Comparison of ENCODE assay signal across 12 cellular contexts in genomic region chr2:230738924-230739323, GRCh38. TPM values are rescaled to one million over a fixed set of nuclear protein-coding genes. Genes with fewer than 3 reads are reported as not detected.
A peak's percentile ranks its signal among the peaks of the same experiment; 100 is the strongest.
DNase-seq lines count a peak whose midpoint lies in the region; ATAC-seq and TF ChIP-seq lines count a peak whose summit lies in the region.
"Had no signal": no experiment of that assay in that cellular context is flagged by ENCODE, and none has a peak within 500 bp of the region (broad histone marks: within the 10 kb centered on the region; RNA-seq: fewer than 3 reads in every experiment).

No MANE protein-coding gene starts in this region.

- H3K27me3 ChIP-seq in PC-9 (ENCODE audit: insufficient read depth, low read depth) = no peaks in the 10 kb centered on the region
- H3K27me3 ChIP-seq in right lobe of liver = no peaks in the 10 kb centered on the region
- H3K27me3 ChIP-seq in thyroid gland = no peaks in the 10 kb centered on the region
- no peaks in the 10 kb centered on the region for H3K27me3 ChIP-seq in H9 (ENCODE audit: insufficient read depth, low read length)
- H3K27me3 ChIP-seq: neural progenitor cell had no signal

- H3K4ac ChIP-seq in H9 (ENCODE audit: low read depth, low read length) = no peak overlapping the region

- no peak overlapping the region for H2AFZ ChIP-seq in PC-9
- H2AFZ ChIP-seq in H9 (ENCODE audit: low read length) = no peak overlapping the region
- H2AFZ ChIP-seq: neural progenitor cell had no signal

- peaks cover 59% of the 10 kb centered on the region for H3K4me1 Mint-ChIP-seq in activated CD8-positive, alpha-beta memory T cell treated with anti-CD3 and anti-CD28 coated beads, Interleukin-2, amount 10 ng/mL, durations not matched to agents 7 days and 5 days
- H3K4me1 Mint-ChIP-seq in HFFc6 (ENCODE audit: low read depth) (peaks cover 44% of the 10 kb centered on the region), H9 (peaks cover 5 to 12% of the 10 kb centered on the region in 2 experiments; a peak in 3 of 4 replicates)

- no peak overlapping the region for H3K9ac ChIP-seq in H9 (ENCODE audit: extremely low read depth, insufficient read length, low read length)
- H3K9ac ChIP-seq: neural progenitor cell had no signal

- no peak overlapping the region for H3K14ac ChIP-seq in H9 (ENCODE audit: insufficient read depth, low read length)

- no peak overlapping the region for H2BK15ac ChIP-seq in H9 (ENCODE audit: low read depth, low read length)

- H4K91ac ChIP-seq in H9 (ENCODE audit: insufficient read length, low read depth, low read length) = no peak overlapping the region

- no peak overlapping the region for H2BK5ac ChIP-seq in H9 (ENCODE audit: insufficient read length, low read length)

- DNase-seq in activated CD8-positive, alpha-beta memory T cell treated with anti-CD3 and anti-CD28 coated beads, Interleukin-2, amount 10 ng/mL, durations not matched to agents 7 days and 5 days = no peak
- no peak for DNase-seq in activated CD8-positive, alpha-beta memory T cell treated with anti-CD3 and anti-CD28 coated beads, Interleukin-2, amount 50 U/mL, for 48 hours
- no peak for DNase-seq in PC-9
- no peak for DNase-seq in right lobe of liver
- no peak for DNase-seq in thyroid gland
- no peak for DNase-seq in HFFc6
- DNase-seq in H9 = no peak
- DNase-seq: activated CD4-positive, CD25-positive, alpha-beta regulatory T cell treated with anti-CD3 and anti-CD28 coated beads, Interleukin-2, amount 50 U/mL, for 72 hours; NCI-H1417 treated with DMSO at 0.1 percent for 48 hours had no signal

- TF ChIP-seq POLR2A in right lobe of liver (IDR thresholded peaks at IDR 0.05) = no peak
- TF ChIP-seq POLR2A in thyroid gland (IDR thresholded peaks at IDR 0.05) = no peak

- CTCF ChIA-PET in activated CD8-positive, alpha-beta memory T cell treated with anti-CD3 and anti-CD28 coated beads, Interleukin-2, amount 10 ng/mL, durations not matched to agents 7 days and 5 days (lab: Charles Lee) = interaction anchor here (0.9 to 1.9 kb wide), 3 partner anchors 25 to 81 kb away, joined by 3 to 7 read pairs (median 3); no protein-coding TSS in a partner anchor
- CTCF ChIA-PET in PC-9 (lab: Charles Lee) = no interaction called here

- BruUV-seq in PC-9 (replicated peaks; lab: Mats Ljungman, UMichigan) = no TSS peak

- H4K20me1 ChIP-seq in PC-9 (ENCODE audit: insufficient read depth) (peaks cover 52% of the 10 kb centered on the region), H9 (ENCODE audit: control insufficient read depth, insufficient read depth, insufficient read length) (no peaks in the 10 kb centered on the region)

- H3K4me3 ChIP-seq in PC-9 (peak overlapping the region; percentile 22; the same call in 1 of the 2 replicates), right lobe of liver (no peak overlapping the region), thyroid gland (replicated peaks in 1 of 3) (no peak overlapping the region)
- H3K4me3 ChIP-seq: neural progenitor cell had no signal

- no peak for ATAC-seq in activated CD8-positive, alpha-beta memory T cell treated with anti-CD3 and anti-CD28 coated beads, Interleukin-2, amount 10 ng/mL, durations not matched to agents 7 days and 5 days
- ATAC-seq in right lobe of liver (peak; percentile 58 to 86 (median 70)), GM18502 (IDR thresholded peaks at IDR 0.05; ENCODE audit: poor library complexity, unreplicated experiment) (no peak)
- ATAC-seq: activated naive CD4-positive, alpha-beta T cell treated with anti-CD3 and anti-CD28 coated beads, Interleukin-2, amount 50 U/mL, for 72 hours had no signal

- no peaks in the 10 kb centered on the region for H3K23me2 ChIP-seq in H9 (ENCODE audit: insufficient read length, low read depth, low read length, poor library complexity, severe bottlenecking)

- H3K9me2 ChIP-seq in PC-9 (ENCODE audit: insufficient read depth) = no peaks in the 10 kb centered on the region

- POLR2A ChIA-PET in PC-9 (lab: Charles Lee; ENCODE audit: unreplicated experiment) = no interaction called here

- H3K27ac Mint-ChIP-seq in activated CD8-positive, alpha-beta memory T cell treated with anti-CD3 and anti-CD28 coated beads, Interleukin-2, amount 10 ng/mL, durations not matched to agents 7 days and 5 days = peak overlapping the region; percentile 35
- H3K27ac Mint-ChIP-seq in HFFc6 = no peak overlapping the region
- no peak overlapping the region for H3K27ac Mint-ChIP-seq in H9
- H3K27ac Mint-ChIP-seq: neural progenitor cell had no signal

- no peak for TF ChIP-seq CTCF in PC-9 (conservative IDR thresholded peaks at IDR 0.05)
- TF ChIP-seq CTCF in right lobe of liver (IDR thresholded peaks at IDR 0.05) = no peak
- TF ChIP-seq CTCF in thyroid gland (IDR thresholded peaks at IDR 0.05) = no peak
- TF ChIP-seq CTCF in HFFc6 (IDR thresholded peaks at IDR 0.05) = no peak
- TF ChIP-seq CTCF in H9 (conservative IDR thresholded peaks at IDR 0.05) = no peak

- no peak overlapping the region for H2BK20ac ChIP-seq in H9 (ENCODE audit: low read depth, low read length, poor library complexity, severe bottlenecking)

- no peak overlapping the region for H2BK12ac ChIP-seq in H9 (ENCODE audit: insufficient read length, low read depth, low read length)

- H3K27me3 Mint-ChIP-seq in activated CD8-positive, alpha-beta memory T cell treated with anti-CD3 and anti-CD28 coated beads, Interleukin-2, amount 10 ng/mL, durations not matched to agents 7 days and 5 days = no peaks in the 10 kb centered on the region
- no peaks in the 10 kb centered on the region; the same call in 1 of the 2 replicates for H3K27me3 Mint-ChIP-seq in HFFc6 (ENCODE audit: insufficient read depth)
- no peaks in the 10 kb centered on the region for H3K27me3 Mint-ChIP-seq in H9 (ENCODE audit: low read depth)

- H3K9me3 Mint-ChIP-seq in activated CD8-positive, alpha-beta memory T cell treated with anti-CD3 and anti-CD28 coated beads, Interleukin-2, amount 10 ng/mL, durations not matched to agents 7 days and 5 days (ENCODE audit: low read depth) = no peaks in the 10 kb centered on the region
- H3K9me3 Mint-ChIP-seq in HFFc6 (no peaks in the 10 kb centered on the region), H9 (no peaks in the 10 kb centered on the region)
- H3K9me3 Mint-ChIP-seq: activated naive CD4-positive, alpha-beta T cell treated with anti-CD3 and anti-CD28 coated beads, Interleukin-2, amount 50 U/mL, for 72 hours; neural progenitor cell had no signal

- WGBS in right lobe of liver (ENCODE audit: insufficient coverage, low coverage, low lambda C conversion rate, missing lambda C conversion rate) = 9% methylated on average over 2 of the region's 2 CpGs
- WGBS in thyroid gland, 2 donors = 89 to 90% methylated on average over 2 of the region's 2 CpGs
- no CpG with 5 or more reads among the region's 2 CpGs for WGBS in H9 (ENCODE audit: extremely low coverage, insufficient read length, low lambda C conversion rate)

- H3K18ac ChIP-seq in H9 (ENCODE audit: insufficient read length, low read depth, low read length) = no peak overlapping the region

- no peak overlapping the region for H3T11ph ChIP-seq in H9 (ENCODE audit: low read length)

- H3K79me1 ChIP-seq in H9 (ENCODE audit: insufficient read depth, low read depth, low read length, poor library complexity, severe bottlenecking) = peaks cover 6% of the 10 kb centered on the region

- H4K5ac ChIP-seq in H9 (ENCODE audit: insufficient read length, low read depth, low read length) = no peak overlapping the region

- no peak overlapping the region for H3K23ac ChIP-seq in H9 (ENCODE audit: insufficient read length, low read depth, low read length)

- intact Hi-C loops in PC-9 (cut with micrococcal nuclease; ENCODE audit: unreplicated experiment) = loop anchor here (5.0 kb wide), 1 partner anchor 38 kb away; no protein-coding TSS in a partner anchor
- intact Hi-C loops in right lobe of liver (cut with DNase I) = no loop called here
- intact Hi-C loops in thyroid gland (cut with DNase I) = no loop called here

- H3K27ac ChIP-seq in PC-9 = peak overlapping the region; percentile 94
- peak overlapping the region; percentile 22 to 37 (median 35) for H3K27ac ChIP-seq in right lobe of liver
- peak overlapping the region; percentile 83 to 96 (median 89) for H3K27ac ChIP-seq in thyroid gland
- no peak overlapping the region for H3K27ac ChIP-seq in H9 (ENCODE audit: insufficient read length, low read depth, low read length)
- H3K27ac ChIP-seq: neural progenitor cell had no signal

- peaks cover 45% of the 10 kb centered on the region for H3F3A ChIP-seq in PC-9 (ENCODE audit: insufficient read depth, low read depth)

- no peak overlapping the region for H2AK5ac ChIP-seq in H9 (ENCODE audit: insufficient read length, low read length)

- H2BK120ac ChIP-seq in H9 (ENCODE audit: low read depth, low read length, poor library complexity, severe bottlenecking) = no peak overlapping the region

- H3K36me3 ChIP-seq in PC-9 (ENCODE audit: low read depth) (peaks cover 20% of the 10 kb centered on the region; the same call in 1 of the 2 replicates), right lobe of liver (no peaks in the 10 kb centered on the region), thyroid gland (no peaks in the 10 kb centered on the region)
- H3K36me3 ChIP-seq: neural progenitor cell had no signal

- H3K79me2 ChIP-seq in PC-9 (ENCODE audit: low read depth) (peaks cover 96% of the 10 kb centered on the region), H9 (ENCODE audit: insufficient read depth, low read length) (peaks cover 6% of the 10 kb centered on the region; the same call in 1 of the 2 replicates)

- peaks cover 49% of the 10 kb centered on the region for H3K36me3 Mint-ChIP-seq in activated CD8-positive, alpha-beta memory T cell treated with anti-CD3 and anti-CD28 coated beads, Interleukin-2, amount 10 ng/mL, durations not matched to agents 7 days and 5 days
- H3K36me3 Mint-ChIP-seq in HFFc6 (ENCODE audit: low read depth) = peaks cover 34% of the 10 kb centered on the region
- H3K36me3 Mint-ChIP-seq in H9 (ENCODE audit: insufficient read depth in 1 of 3, low read depth in 3 of 3) = peaks cover 0 to 6% (median 0%) of the 10 kb centered on the region in 3 experiments; a peak in 2 of 7 replicates

- H3K9me3 ChIP-seq in PC-9 (ENCODE audit: insufficient read depth, low read depth) = no peaks in the 10 kb centered on the region
- no peaks in the 10 kb centered on the region for H3K9me3 ChIP-seq in right lobe of liver
- H3K9me3 ChIP-seq in thyroid gland = no peaks in the 10 kb centered on the region
- no peaks in the 10 kb centered on the region for H3K9me3 ChIP-seq in H9 (ENCODE audit: control insufficient read depth, low read depth, low read length)

- H3K56ac ChIP-seq in H9 (ENCODE audit: insufficient read length, low read depth, low read length) = no peak overlapping the region

- H3K4me2 ChIP-seq in PC-9 = peak overlapping the region; percentile 74
- H3K4me2 ChIP-seq in H9 (ENCODE audit: insufficient read depth, insufficient read length, low read length) = no peak overlapping the region
- H3K4me2 ChIP-seq: neural progenitor cell had no signal

- H3K4me3 Mint-ChIP-seq in activated CD8-positive, alpha-beta memory T cell treated with anti-CD3 and anti-CD28 coated beads, Interleukin-2, amount 10 ng/mL, durations not matched to agents 7 days and 5 days = no peak overlapping the region
- no peak overlapping the region for H3K4me3 Mint-ChIP-seq in HFFc6
- no peak overlapping the region for H3K4me3 Mint-ChIP-seq in H9
- H3K4me3 Mint-ChIP-seq: neural progenitor cell had no signal

- H4K8ac ChIP-seq in H9 (replicated peaks; ENCODE audit: insufficient read length, low read depth, low read length) = no peak overlapping the region

- H3K4me1 ChIP-seq in PC-9 (replicated peaks; ENCODE audit: insufficient read depth) (peaks cover 52% of the 10 kb centered on the region), right lobe of liver (peaks cover 0 to 20% (median 6%) of the 10 kb centered on the region in 4 donors), thyroid gland (peaks cover 41 to 53% of the 10 kb centered on the region in 2 donors), H9 (ENCODE audit: insufficient read depth, low read length) (no peaks in the 10 kb centered on the region)
- H3K4me1 ChIP-seq: neural progenitor cell had no signal

RNA-seq across cellular contexts. Expression of gene CAB39, which starts 26.3 kb away (rescaled TPM):
- total RNA-seq in activated CD8-positive, alpha-beta memory T cell treated with anti-CD3 and anti-CD28 coated beads, Interleukin-2, amount 10 ng/mL, durations not matched to agents 7 days and 5 days = 100 to 1,000 TPM; 148 to 174 TPM
- 70.9 and 86.1 TPM in 2 replicates for total RNA-seq in PC-9 (2021)
- total RNA-seq in right lobe of liver = 10 to 100 TPM; 25.3 to 32.4 (median 27.8) TPM
- total RNA-seq in thyroid gland = 10 to 100 TPM; 70.8 to 97.6 (median 87.4) TPM
- 10 to 100 TPM; 50.5 to 60.5 (median 55.4) TPM for total RNA-seq in HFFc6 (2021; fragmentation: NEBNext Ultra II Directional; extraction: Animal tissue kit (Norgen Biotek cat#: 25700))
- 41.8 and 42.7 TPM in 2 replicates for total RNA-seq in H9 (2021)

Comparison
In these comparisons a context has a peak if more than half of its experiments do, and no peak if none do; other contexts are left out.
1. ATAC-seq: peak in right lobe of liver (4 of 4); none in activated CD8-positive, alpha-beta memory T cell treated with anti-CD3 and anti-CD28 coated beads, Interleukin-2, amount 10 ng/mL, durations not matched to agents 7 days and 5 days (single experiment) and GM18502 (single experiment).